In the genomic region with DNA sequence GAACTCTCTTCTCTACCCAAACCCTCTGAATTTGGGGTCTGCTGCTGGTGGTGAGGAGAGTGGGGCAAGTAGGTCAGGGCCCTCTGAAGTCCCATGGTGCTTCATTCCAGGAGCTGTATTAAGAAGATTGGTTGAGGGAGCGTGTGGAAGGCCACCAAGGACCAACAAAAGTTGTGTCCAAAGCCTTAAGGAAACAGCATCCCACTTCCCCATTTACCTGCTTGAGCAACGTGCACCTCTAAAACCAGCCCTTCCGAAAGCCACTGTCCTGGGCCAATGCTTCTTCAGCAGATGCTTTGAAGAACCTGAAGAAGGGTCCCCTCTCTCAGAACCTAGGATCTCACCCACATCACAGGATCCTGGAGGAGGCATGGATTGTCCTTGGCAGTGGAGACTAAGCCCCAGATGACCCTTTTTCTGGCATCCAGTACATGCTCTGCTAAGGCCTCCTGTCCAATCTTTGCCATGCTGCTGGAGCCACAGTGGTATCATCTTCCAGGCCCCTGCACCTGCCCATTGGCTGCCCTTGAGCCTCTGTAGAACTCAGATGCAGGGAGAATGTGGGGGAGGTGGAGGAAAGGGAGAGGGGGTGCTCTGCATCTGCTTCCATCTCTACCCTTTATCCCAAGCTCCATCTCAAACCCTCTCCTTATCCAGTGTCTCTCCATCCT, we compare ENCODE assay signal across 10 cellular contexts. TPM values are rescaled to one million over a fixed set of nuclear protein-coding genes. Genes with fewer than 3 reads are reported as not detected.
DNase-seq lines count a peak whose midpoint lies in the region; ATAC-seq, FAIRE-seq and TF ChIP-seq lines count a peak whose summit lies in the region.
"Had no signal": no experiment of that assay in that cellular context is flagged by ENCODE, and none has a peak within 500 bp of the region (broad histone marks: within the 10 kb centered on the region; RNA-seq: fewer than 3 reads in every experiment).

No MANE protein-coding gene starts in this region.

- TF ChIP-seq POLR2A in IMR-90 (IDR thresholded peaks at IDR 0.05; ENCODE audit: low read depth, low read length), result no peak
- no peak for TF ChIP-seq POLR2A in K562 (conservative IDR thresholded peaks at IDR 0.05)

- H4K8ac ChIP-seq in IMR-90 (ENCODE audit: low read depth in 2 of 2, low read length in 2 of 2), result peak overlapping the region; percentile 83 to 94; a peak in 3 of 4 replicates
- no peak overlapping the region for H4K8ac ChIP-seq in mesendoderm (ENCODE audit: low read depth, low read length)

- H2AFZ ChIP-seq in IMR-90 (replicated peaks; ENCODE audit: low read length, poor library complexity) (peak overlapping the region; percentile 94), K562 (ENCODE audit: low read depth, low read length) (0 out of 2 replicates have a peak overlapping the region, but pooled peaks have one; percentile 7)

- H4K91ac ChIP-seq in IMR-90 (ENCODE audit: insufficient read depth, low read depth, low read length), result peak overlapping the region; percentile 73

- POLR2A ChIA-PET in IMR-90 (lab: Charles Lee; ENCODE audit: unreplicated experiment) (interaction anchor here (0.6 kb wide), 2 partner anchors 10 to 67 kb away, joined by 7 to 8 read pairs; no protein-coding TSS in a partner anchor), K562 (lab: Yijun Ruan, JAX) (interaction anchor here (0.6 to 0.7 kb wide), 3 partner anchors 15 to 200 kb away, joined by 3 read pairs; no protein-coding TSS in a partner anchor)

- no peaks in the 10 kb centered on the region for H3K9me3 ChIP-seq in IMR-90 (ENCODE audit: control insufficient read depth, insufficient read depth, low read length)
- H3K9me3 ChIP-seq in K562 (replicated peaks; ENCODE audit: control insufficient read depth, insufficient read depth, low read depth, low read length), result no peaks in the 10 kb centered on the region

- BruUV-seq in IMR-90 (replicated peaks; lab: Mats Ljungman, UMichigan) (no TSS peak), K562 (replicated peaks; lab: Mats Ljungman, UMichigan) (no TSS peak)

- intact Hi-C loops in IMR-90 (cut with micrococcal nuclease), result no loop called here
- intact Hi-C loops in K562 (cut with micrococcal nuclease), result no loop called here

- no peaks in the 10 kb centered on the region for H4K20me1 ChIP-seq in IMR-90 (ENCODE audit: insufficient read depth, low read length)
- no peaks in the 10 kb centered on the region for H4K20me1 ChIP-seq in K562 (replicated peaks; ENCODE audit: control insufficient read depth, insufficient read depth, low read length)

- H3K79me2 ChIP-seq in K562 (ENCODE audit: control insufficient read depth, insufficient read depth, low read length) (no peaks in the 10 kb centered on the region), mesendoderm (ENCODE audit: control insufficient read depth, insufficient read depth, low read length) (no peaks in the 10 kb centered on the region)

- H2BK20ac ChIP-seq in IMR-90 (ENCODE audit: low read depth, low read length), result peak overlapping the region; percentile 80; the same call in 1 of the 2 replicates

- peak overlapping the region; percentile 58 for H3K18ac ChIP-seq in IMR-90 (ENCODE audit: low read depth, low read length)
- no peak overlapping the region for H3K18ac ChIP-seq in mesendoderm (ENCODE audit: low read length)

- no peaks in the 10 kb centered on the region for H3K36me3 ChIP-seq in IMR-90 (ENCODE audit: control insufficient read depth, insufficient read depth, low read length)
- no peaks in the 10 kb centered on the region for H3K36me3 ChIP-seq in K562 (ENCODE audit: control insufficient read depth, insufficient read depth, low read length)
- no peaks in the 10 kb centered on the region for H3K36me3 ChIP-seq in mesendoderm (ENCODE audit: control insufficient read depth, insufficient read depth, low read length)

- H3K9me1 ChIP-seq in IMR-90 (ENCODE audit: insufficient read depth, low read length), result peaks cover 34% of the 10 kb centered on the region
- H3K9me1 ChIP-seq in K562 (ENCODE audit: control insufficient read depth, insufficient read depth, low read length), result no peaks in the 10 kb centered on the region

- ATAC-seq in IMR-90 (ENCODE audit: low read depth), result no peak
- ATAC-seq in K562, result no peak
- ATAC-seq in esophagus mucosa, result no peak
- no peak for ATAC-seq in HG03280 (IDR thresholded peaks at IDR 0.05; ENCODE audit: unreplicated experiment)
- no peak for ATAC-seq in GM21825 (IDR thresholded peaks at IDR 0.05; ENCODE audit: unreplicated experiment)

- H4K5ac ChIP-seq in IMR-90 (ENCODE audit: low read depth, low read length) (peak overlapping the region; percentile 77), mesendoderm (ENCODE audit: low read length) (no peak overlapping the region)

- peak overlapping the region; percentile 12; the same call in 2 of the 3 replicates for H2BK15ac ChIP-seq in IMR-90 (ENCODE audit: low read depth, low read length)
- H2BK15ac ChIP-seq in mesendoderm (replicated peaks; ENCODE audit: low read depth), result no peak overlapping the region

- no peak for DNase-seq in IMR-90
- no peak for DNase-seq in K562 (ENCODE audit: extremely low read depth in 1 of 4, low spot score in 3 of 4)
- no peak for DNase-seq in mesendoderm
- no peak for DNase-seq in substantia nigra (lab: John Stamatoyannopoulos, UW)
- DNase-seq: activated T-cell treated with anti-CD3 and anti-CD28 coated beads, Interleukin-2, amount 50 U/mL, for 48 hours; DMS79 treated with DMSO at 0.1 percent for 48 hours; NCI-H1417 had no signal

- peak overlapping the region; percentile 71 for H3K27ac ChIP-seq in IMR-90 (ENCODE audit: insufficient read depth, low read length)
- no peak overlapping the region for H3K27ac ChIP-seq in K562 (ENCODE audit: extremely low read depth, low read depth, low read length)
- H3K27ac ChIP-seq in mesendoderm (ENCODE audit: low read depth, low read length), result no peak overlapping the region
- H3K27ac ChIP-seq in substantia nigra (ENCODE audit: low read depth, low read length, poor library complexity, severe bottlenecking), result peak overlapping the region; percentile 95

- H3K4me3 ChIP-seq in IMR-90 (ENCODE audit: insufficient read depth, low read depth, low read length) (no peak overlapping the region), K562 (no peak overlapping the region), mesendoderm (ENCODE audit: low read length) (no peak overlapping the region)

- no CpG with 5 or more reads among the region's 3 CpGs for WGBS in IMR-90 (ENCODE audit: extremely low coverage in 2 of 2, insufficient read length in 1 of 2), 2 experiments
- WGBS in K562 (ENCODE audit: insufficient coverage, low coverage, missing lambda C conversion rate), result 78% methylated on average over 3 of the region's 3 CpGs
- WGBS in mesendoderm (ENCODE audit: extremely low coverage, insufficient coverage, low lambda C conversion rate), result no CpG with 5 or more reads among the region's 3 CpGs

- no peak for TF ChIP-seq EP300 in K562 (IDR thresholded peaks at IDR 0.05; ENCODE audit: low read length)

- in situ Hi-C loops in IMR-90 (cut with MboI; ENCODE audit: low sequenced_read_pairs) (no loop called here), K562 (cut with MboI) (no loop called here)

- H2BK120ac ChIP-seq in IMR-90 (ENCODE audit: low read depth, low read length) (peak overlapping the region; percentile 79), mesendoderm (ENCODE audit: low read depth, low read length) (no peak overlapping the region)

- TF ChIP-seq CTCF in IMR-90 (conservative IDR thresholded peaks at IDR 0.05; ENCODE audit: low read depth, low read length), result no peak
- TF ChIP-seq CTCF in K562 (IDR thresholded peaks at IDR 0.05 in 2 of 3, conservative IDR thresholded peaks at IDR 0.05 in 1 of 3; ENCODE audit: insufficient read depth in 2 of 3, low read depth in 1 of 3, low read length in 3 of 3), result no peak

- peak overlapping the region; percentile 75 for H3K14ac ChIP-seq in IMR-90 (replicated peaks; ENCODE audit: low read depth, low read length)

- H3K79me1 ChIP-seq in IMR-90 (ENCODE audit: low read depth in 1 of 2, low read length in 2 of 2), result peaks cover 0 to 26% of the 10 kb centered on the region in 2 experiments; a peak in 2 of 4 replicates
- no peaks in the 10 kb centered on the region for H3K79me1 ChIP-seq in mesendoderm (ENCODE audit: low read length)

- H2AK9ac ChIP-seq in IMR-90 (replicated peaks; ENCODE audit: low read depth, low read length, poor library complexity), result peak overlapping the region; percentile 43

- no peak overlapping the region for H3K56ac ChIP-seq in IMR-90 (ENCODE audit: extremely low read depth, insufficient read depth, low read length)
- no peak overlapping the region for H3K56ac ChIP-seq in mesendoderm (ENCODE audit: low read length)

- TF ChIP-seq RAD21 in IMR-90 (IDR thresholded peaks at IDR 0.05; ENCODE audit: low read length) (no peak), K562 (CRISPR knock-in tag; conservative IDR thresholded peaks at IDR 0.05 in 1 of 2, IDR thresholded peaks at IDR 0.05 in 1 of 2) (no peak)

- CTCF ChIA-PET in IMR-90 (lab: Yijun Ruan, JAX) (interaction anchor here (1.3 kb wide), 1 partner anchor 68 kb away, joined by 4 read pairs; no protein-coding TSS in a partner anchor), K562 (lab: Yijun Ruan, JAX; ENCODE audit: low intra/inter-chr PET ratio) (no interaction called here)

- H2AK5ac ChIP-seq in IMR-90 (ENCODE audit: low read depth, low read length) (peak overlapping the region; percentile 59), mesendoderm (ENCODE audit: low read length) (no peak overlapping the region)

- peak overlapping the region; percentile 35; the same call in 1 of the 2 replicates for H3K9ac ChIP-seq in IMR-90 (ENCODE audit: low read depth, low read length)
- H3K9ac ChIP-seq in K562 (ENCODE audit: insufficient read depth in 1 of 2, low read depth in 2 of 2, low read length in 2 of 2), result no peak overlapping the region
- peak overlapping the region; percentile 3 for H3K9ac ChIP-seq in mesendoderm (ENCODE audit: low read length)

- dilution Hi-C loops in IMR-90 (cut with HindIII; ENCODE audit: low sequenced_read_pairs, unreplicated experiment), result no loop called here

- H2BK5ac ChIP-seq in IMR-90 (ENCODE audit: low read depth, low read length, poor library complexity, severe bottlenecking), result peak overlapping the region; percentile 0
- H2BK5ac ChIP-seq in mesendoderm (ENCODE audit: low read length), result no peak overlapping the region

- H3K27me3 ChIP-seq in IMR-90 (ENCODE audit: control insufficient read depth, insufficient read depth, low read length) (no peaks in the 10 kb centered on the region), K562 (ENCODE audit: control insufficient read depth in 2 of 2, insufficient read depth in 2 of 2, low read length in 2 of 2) (no peaks in the 10 kb centered on the region), mesendoderm (ENCODE audit: insufficient read depth, low read length, poor library complexity) (no peaks in the 10 kb centered on the region)

- H3K4me2 ChIP-seq in IMR-90 (ENCODE audit: low read depth, low read length) (peak overlapping the region; percentile 3; the same call in 1 of the 2 replicates), K562 (ENCODE audit: insufficient read depth, low read length) (no peak overlapping the region), mesendoderm (ENCODE audit: low read length) (no peak overlapping the region)

- no peak for FAIRE-seq in K562 (lab: Jason Lieb, UNC)

- H3K4me1 ChIP-seq in IMR-90 (ENCODE audit: control insufficient read depth, insufficient read depth, low read length), result peaks cover 47% of the 10 kb centered on the region
- H3K4me1 ChIP-seq in K562 (replicated peaks in 1 of 2; ENCODE audit: control insufficient read depth in 2 of 2, insufficient read depth in 2 of 2, low read length in 2 of 2), result peaks cover 54 to 63% of the 10 kb centered on the region in 2 experiments
- H3K4me1 ChIP-seq in mesendoderm (ENCODE audit: control insufficient read depth, low read depth, low read length), result peaks cover 7% of the 10 kb centered on the region

- H3K4ac ChIP-seq in IMR-90 (ENCODE audit: low read depth, low read length) (peak overlapping the region; percentile 99), mesendoderm (ENCODE audit: low read depth, low read length) (no peak overlapping the region)

- peak overlapping the region; percentile 36 for H3K23ac ChIP-seq in IMR-90 (ENCODE audit: low read depth, low read length)
- no peak overlapping the region for H3K23ac ChIP-seq in mesendoderm (ENCODE audit: low read length)

RNA-seq across cellular contexts. Expression of a gene that starts 5.8 kb away (rescaled TPM):
- total RNA-seq in IMR-90 (2012; rRNA removed), result 0.28 and 0.36 TPM in 2 replicates
- polyA plus RNA-seq in IMR-90 (2012; rRNA removed), result 4.4 and 7.2 TPM in 2 replicates
- polyA plus RNA-seq in IMR-90 (2012; cell fraction: cytosol; rRNA removed), result 4.1 and 8.6 TPM in 2 replicates
- 11.1 and 25.2 TPM in 2 replicates for polyA plus RNA-seq in IMR-90 (2012; cell fraction: nucleus; rRNA removed; ENCODE audit: low replicate concordance)
- total RNA-seq in K562 (2011; cell fraction: chromatin; rRNA removed; ENCODE audit: low replicate concordance), result 2.3 and 7.8 TPM in 2 replicates
- 3.6 and 4.0 TPM in 2 replicates for total RNA-seq in K562 (2011; cell fraction: nucleolus; rRNA removed)
- 3.1 and 3.2 TPM in 2 replicates for total RNA-seq in K562 (2011; cell fraction: nucleoplasm; rRNA removed)
- total RNA-seq in K562 (2014; rRNA removed), result 0.78 and 1.00 TPM in 2 replicates
- total RNA-seq in K562 (2014; rRNA removed; fragmentation: Illumina TruSeq; extraction: Trizol), result 0.32 and 0.47 TPM in 2 replicates
- total RNA-seq in K562 (2015; rRNA removed; fragmentation: Illumina TruSeq; extraction: Trizol), result 0.65 and 1.2 TPM in 2 replicates
- total RNA-seq in K562 (2021), result 6.6 and 7.7 TPM in 2 replicates
- 0.25 and 0.41 TPM in 2 replicates for polyA plus RNA-seq in K562 (2011; rRNA removed)
- polyA plus RNA-seq in K562 (2011; cell fraction: cytosol; rRNA removed), result 0.21 and 0.89 TPM in 2 replicates
- 1.3 and 5.0 TPM in 2 replicates for polyA plus RNA-seq in K562 (2011; cell fraction: nucleus; rRNA removed)
- 5.3 and 5.4 TPM in 2 replicates for polyA plus RNA-seq in K562 (2012)
- 4.7 and 6.9 TPM in 2 replicates for polyA plus RNA-seq in K562 (2014; fragmentation: Illumina TruSeq; extraction: Trizol)
- polyA plus RNA-seq in K562 (2014; fragmentation: Nextera tagmentation; extraction: Ambion mirVana), result under 1 TPM; 0.27 TPM
- polyA plus RNA-seq in K562 (2014; rRNA removed), result 1.4 and 2.0 TPM in 2 replicates
- polyA minus RNA-seq in K562 (2011; rRNA and poly(A)+ RNA removed), result 0.42 and 0.63 TPM in 2 replicates
- 0.46 and 3.3 TPM in 2 replicates for polyA minus RNA-seq in K562 (2011; cell fraction: cytosol; rRNA and poly(A)+ RNA removed)
- 2.2 and 2.6 TPM in 2 replicates for polyA minus RNA-seq in K562 (2011; cell fraction: nucleus; rRNA and poly(A)+ RNA removed)
- 2.3 TPM for polyA plus RNA-seq in mesendoderm (2013, experiment 1 of 2)
- 2.5 TPM for polyA plus RNA-seq in mesendoderm (2013, experiment 2 of 2)
- 14.6 TPM for total RNA-seq in esophagus mucosa

RNA-seq across cellular contexts. Expression of a gene that starts 15.5 kb away (rescaled TPM):
- 28.3 and 29.7 TPM in 2 replicates for total RNA-seq in IMR-90 (2012; rRNA removed)
- polyA plus RNA-seq in IMR-90 (2012; rRNA removed), result 38.4 and 48.4 TPM in 2 replicates
- polyA plus RNA-seq in IMR-90 (2012; cell fraction: cytosol; rRNA removed), result 12.2 and 14.7 TPM in 2 replicates
- 45.5 and 129 TPM in 2 replicates for polyA plus RNA-seq in IMR-90 (2012; cell fraction: nucleus; rRNA removed; ENCODE audit: low replicate concordance)
- total RNA-seq in K562 (2011; cell fraction: chromatin; rRNA removed; ENCODE audit: low replicate concordance), result 152 and 243 TPM in 2 replicates
- 80.5 and 93.3 TPM in 2 replicates for total RNA-seq in K562 (2011; cell fraction: nucleolus; rRNA removed)
- total RNA-seq in K562 (2011; cell fraction: nucleoplasm; rRNA removed), result 126 and 148 TPM in 2 replicates
- 51.7 and 52.4 TPM in 2 replicates for total RNA-seq in K562 (2014; rRNA removed)
- 61.9 and 64.9 TPM in 2 replicates for total RNA-seq in K562 (2014; rRNA removed; fragmentation: Illumina TruSeq; extraction: Trizol)
- 77.8 and 91.8 TPM in 2 replicates for total RNA-seq in K562 (2015; rRNA removed; fragmentation: Illumina TruSeq; extraction: Trizol)
- total RNA-seq in K562 (2021), result 48.6 and 61.8 TPM in 2 replicates
- polyA plus RNA-seq in K562 (2011; rRNA removed), result 48.0 and 66.7 TPM in 2 replicates
- polyA plus RNA-seq in K562 (2011; cell fraction: cytosol; rRNA removed), result 15.6 and 17.6 TPM in 2 replicates
- 122 and 128 TPM in 2 replicates for polyA plus RNA-seq in K562 (2011; cell fraction: nucleus; rRNA removed)
- polyA plus RNA-seq in K562 (2012), result 40.1 and 52.3 TPM in 2 replicates
- 99.3 and 120 TPM in 2 replicates for polyA plus RNA-seq in K562 (2014; fragmentation: Illumina TruSeq; extraction: Trizol)
- 10 to 100 TPM; 13.8 to 13.9 TPM for polyA plus RNA-seq in K562 (2014; fragmentation: Nextera tagmentation; extraction: Ambion mirVana)
- 62.8 and 74.1 TPM in 2 replicates for polyA plus RNA-seq in K562 (2014; rRNA removed)
- 56.6 and 69.1 TPM in 2 replicates for polyA minus RNA-seq in K562 (2011; rRNA and poly(A)+ RNA removed)
- polyA minus RNA-seq in K562 (2011; cell fraction: cytosol; rRNA and poly(A)+ RNA removed), result 16.1 and 30.2 TPM in 2 replicates
- polyA minus RNA-seq in K562 (2011; cell fraction: nucleus; rRNA and poly(A)+ RNA removed), result 40.7 and 50.6 TPM in 2 replicates
- 40.3 TPM for polyA plus RNA-seq in mesendoderm (2013, experiment 1 of 2)
- 40.9 TPM for polyA plus RNA-seq in mesendoderm (2013, experiment 2 of 2)
- total RNA-seq in esophagus mucosa, result 36.1 TPM

RNA-seq across cellular contexts. Expression of a gene that starts 34.1 kb away (rescaled TPM):
- total RNA-seq in IMR-90 (2012; rRNA removed) (24.4 and 25.1 TPM in 2 replicates), K562 (2014; rRNA removed) (21.5 and 30.8 TPM in 2 replicates), K562 (2014; rRNA removed; fragmentation: Illumina TruSeq; extraction: Trizol) (38.2 and 38.7 TPM in 2 replicates), K562 (2015; rRNA removed; fragmentation: Illumina TruSeq; extraction: Trizol) (34.4 and 36.5 TPM in 2 replicates), K562 (2021) (57.5 and 61.1 TPM in 2 replicates), esophagus mucosa (38.5 TPM)
- polyA plus RNA-seq in IMR-90 (2012; rRNA removed) (36.2 and 38.9 TPM in 2 replicates), K562 (2011; rRNA removed) (43.3 and 51.8 TPM in 2 replicates), K562 (2014; fragmentation: Illumina TruSeq; extraction: Trizol) (56.5 and 65.1 TPM in 2 replicates), K562 (2014; fragmentation: Nextera tagmentation; extraction: Ambion mirVana) (10 to 100 TPM; 12.5 to 16.9 TPM), K562 (2014; rRNA removed) (35.2 and 38.9 TPM in 2 replicates)
- polyA plus RNA-seq in IMR-90 (2012; cell fraction: cytosol; rRNA removed), result 15.9 and 19.2 TPM in 2 replicates
- 83.7 and 153 TPM in 2 replicates for polyA plus RNA-seq in IMR-90 (2012; cell fraction: nucleus; rRNA removed; ENCODE audit: low replicate concordance)
- 240 and 242 TPM in 2 replicates for total RNA-seq in K562 (2011; cell fraction: chromatin; rRNA removed; ENCODE audit: low replicate concordance)
- 98.2 and 103 TPM in 2 replicates for total RNA-seq in K562 (2011; cell fraction: nucleolus; rRNA removed)
- 184 and 228 TPM in 2 replicates for total RNA-seq in K562 (2011; cell fraction: nucleoplasm; rRNA removed)
- 29.1 and 32.3 TPM in 2 replicates for polyA plus RNA-seq in K562 (2011; cell fraction: cytosol; rRNA removed)
- polyA plus RNA-seq in K562 (2011; cell fraction: nucleus; rRNA removed), result 191 and 220 TPM in 2 replicates
- polyA plus RNA-seq in K562 (2012), result 48.8 and 57.5 TPM in 2 replicates
- polyA minus RNA-seq in K562 (2011; rRNA and poly(A)+ RNA removed), result 30.6 and 33.1 TPM in 2 replicates
- 13.3 and 20.1 TPM in 2 replicates for polyA minus RNA-seq in K562 (2011; cell fraction: cytosol; rRNA and poly(A)+ RNA removed)
- 26.1 and 31.4 TPM in 2 replicates for polyA minus RNA-seq in K562 (2011; cell fraction: nucleus; rRNA and poly(A)+ RNA removed)
- polyA plus RNA-seq in mesendoderm (2013, experiment 1 of 2), result 77.1 TPM
- polyA plus RNA-seq in mesendoderm (2013, experiment 2 of 2), result 77.4 TPM

RNA-seq across cellular contexts. Expression of a gene that starts 43.5 kb away (rescaled TPM):
- total RNA-seq in IMR-90 (2012; rRNA removed) (20.8 and 22.0 TPM in 2 replicates), K562 (2014; rRNA removed) (13.8 and 18.9 TPM in 2 replicates), K562 (2014; rRNA removed; fragmentation: Illumina TruSeq; extraction: Trizol) (7.5 and 9.1 TPM in 2 replicates), K562 (2015; rRNA removed; fragmentation: Illumina TruSeq; extraction: Trizol) (12.2 and 13.2 TPM in 2 replicates), K562 (2021) (22.7 and 23.4 TPM in 2 replicates), esophagus mucosa (9.4 TPM)
- polyA plus RNA-seq in IMR-90 (2012; rRNA removed) (21.9 and 23.4 TPM in 2 replicates), K562 (2011; rRNA removed) (8.3 and 9.3 TPM in 2 replicates), K562 (2014; fragmentation: Illumina TruSeq; extraction: Trizol) (19.7 and 21.6 TPM in 2 replicates), K562 (2014; fragmentation: Nextera tagmentation; extraction: Ambion mirVana) (under 1 TPM; 0.34 to 0.50 TPM), K562 (2014; rRNA removed) (12.7 and 13.8 TPM in 2 replicates)
- 22.4 and 25.8 TPM in 2 replicates for polyA plus RNA-seq in IMR-90 (2012; cell fraction: cytosol; rRNA removed)
- polyA plus RNA-seq in IMR-90 (2012; cell fraction: nucleus; rRNA removed; ENCODE audit: low replicate concordance), result 17.8 and 22.5 TPM in 2 replicates
- 10.8 and 15.6 TPM in 2 replicates for total RNA-seq in K562 (2011; cell fraction: chromatin; rRNA removed; ENCODE audit: low replicate concordance)
- total RNA-seq in K562 (2011; cell fraction: nucleolus; rRNA removed), result 7.5 and 8.0 TPM in 2 replicates
- 10.3 and 15.7 TPM in 2 replicates for total RNA-seq in K562 (2011; cell fraction: nucleoplasm; rRNA removed)
- 7.8 and 12.5 TPM in 2 replicates for polyA plus RNA-seq in K562 (2011; cell fraction: cytosol; rRNA removed)
- polyA plus RNA-seq in K562 (2011; cell fraction: nucleus; rRNA removed), result 7.3 and 15.8 TPM in 2 replicates
- 20.0 TPM in 2 replicates for polyA plus RNA-seq in K562 (2012)
- polyA minus RNA-seq in K562 (2011; rRNA and poly(A)+ RNA removed), result 5.8 and 9.7 TPM in 2 replicates
- 6.3 and 7.9 TPM in 2 replicates for polyA minus RNA-seq in K562 (2011; cell fraction: cytosol; rRNA and poly(A)+ RNA removed)
- 2.3 and 2.6 TPM in 2 replicates for polyA minus RNA-seq in K562 (2011; cell fraction: nucleus; rRNA and poly(A)+ RNA removed)
- 2.5 TPM for polyA plus RNA-seq in mesendoderm (2013, experiment 1 of 2)
- 2.9 TPM for polyA plus RNA-seq in mesendoderm (2013, experiment 2 of 2)

RNA-seq across cellular contexts. Expression of a gene that starts 52.0 kb away (rescaled TPM):
- 18.6 and 25.8 TPM in 2 replicates for total RNA-seq in IMR-90 (2012; rRNA removed)
- polyA plus RNA-seq in IMR-90 (2012; rRNA removed), result 73.6 and 79.0 TPM in 2 replicates
- polyA plus RNA-seq in IMR-90 (2012; cell fraction: cytosol; rRNA removed), result 29.9 and 49.0 TPM in 2 replicates
- polyA plus RNA-seq in IMR-90 (2012; cell fraction: nucleus; rRNA removed; ENCODE audit: low replicate concordance), result 167 and 365 TPM in 2 replicates
- 361 and 745 TPM in 2 replicates for total RNA-seq in K562 (2011; cell fraction: chromatin; rRNA removed; ENCODE audit: low replicate concordance)
- total RNA-seq in K562 (2011; cell fraction: nucleolus; rRNA removed), result 434 and 442 TPM in 2 replicates
- 293 and 327 TPM in 2 replicates for total RNA-seq in K562 (2011; cell fraction: nucleoplasm; rRNA removed)
- total RNA-seq in K562 (2014; rRNA removed), result 40.0 and 50.2 TPM in 2 replicates
- 40.3 and 48.9 TPM in 2 replicates for total RNA-seq in K562 (2014; rRNA removed; fragmentation: Illumina TruSeq; extraction: Trizol)
- total RNA-seq in K562 (2015; rRNA removed; fragmentation: Illumina TruSeq; extraction: Trizol), result 48.2 and 53.5 TPM in 2 replicates
- total RNA-seq in K562 (2021), result 102 and 108 TPM in 2 replicates
- polyA plus RNA-seq in K562 (2011; rRNA removed), result 76.3 and 110 TPM in 2 replicates
- 70.1 and 113 TPM in 2 replicates for polyA plus RNA-seq in K562 (2011; cell fraction: cytosol; rRNA removed)
- 331 and 574 TPM in 2 replicates for polyA plus RNA-seq in K562 (2011; cell fraction: nucleus; rRNA removed)
- 97.7 and 114 TPM in 2 replicates for polyA plus RNA-seq in K562 (2012)
- 117 and 129 TPM in 2 replicates for polyA plus RNA-seq in K562 (2014; fragmentation: Illumina TruSeq; extraction: Trizol)
- 1 to 10 TPM; 5.9 to 8.3 TPM for polyA plus RNA-seq in K562 (2014; fragmentation: Nextera tagmentation; extraction: Ambion mirVana)
- polyA plus RNA-seq in K562 (2014; rRNA removed), result 73.3 and 74.8 TPM in 2 replicates
- polyA minus RNA-seq in K562 (2011; rRNA and poly(A)+ RNA removed), result 79.0 and 96.5 TPM in 2 replicates
- polyA minus RNA-seq in K562 (2011; cell fraction: cytosol; rRNA and poly(A)+ RNA removed), result 80.5 and 119 TPM in 2 replicates
- polyA minus RNA-seq in K562 (2011; cell fraction: nucleus; rRNA and poly(A)+ RNA removed), result 146 and 149 TPM in 2 replicates
- 54.7 TPM for polyA plus RNA-seq in mesendoderm (2013, experiment 1 of 2)
- 54.0 TPM for polyA plus RNA-seq in mesendoderm (2013, experiment 2 of 2)
- total RNA-seq in esophagus mucosa, result 55.9 TPM

Comparison
In these comparisons a context has a peak if more than half of its experiments do, and no peak if none do; other contexts are left out.
1. H3K27ac ChIP-seq: peak in IMR-90 (single experiment) and substantia nigra (single experiment); none in K562 (single experiment) and mesendoderm (single experiment).
2. H3K9ac ChIP-seq: peak in IMR-90 (single experiment) and mesendoderm (single experiment); none in K562 (0 of 2).